ENCODE assay signal across 8 cellular contexts in genomic region chr12:132429932-132430643, GRCh38. TPM values are rescaled to one million over a fixed set of nuclear protein-coding genes. Genes with fewer than 3 reads are reported as not detected.
A peak's percentile ranks its signal among the peaks of the same experiment; 100 is the strongest.
DNase-seq lines count a peak whose midpoint lies in the region; ATAC-seq and TF ChIP-seq lines count a peak whose summit lies in the region.

No MANE protein-coding gene starts in this region.

- no peak overlapping the region for H3K9ac ChIP-seq in HUES6 (ENCODE audit: low read length)

- DNase-seq in Right ventricle myocardium superior (no peak), Right ventricle myocardium inferior (ENCODE audit: missing footprints) (no peak), NOMO-1 (lab: John Stamatoyannopoulos, UW; ENCODE audit: unreplicated experiment in 2 of 2) (peak; percentile 76 to 84), left colon (peak; percentile 89 to 91), stomach (peak; percentile 63), endothelial cell (ENCODE audit: low spot score) (no peak)
- DNase-seq in activated T-cell treated with anti-CD3 and anti-CD28 coated beads, Interleukin-2, amount 50 U/mL, for 72 hours, result peak; percentile 55

- intact Hi-C loops in Right ventricle myocardium superior (cut with DNase I), result no loop called here
- intact Hi-C loops in Right ventricle myocardium inferior (cut with DNase I), result no loop called here
- intact Hi-C loops in left colon (cut with DNase I, micrococcal nuclease), result no loop called here
- intact Hi-C loops in stomach (cut with DNase I; ENCODE audit: low total_unique reads), result no loop called here

- H3K27me3 ChIP-seq in HUES6 (ENCODE audit: control insufficient read depth, insufficient read depth, low read length) (peaks cover 96% of the 10 kb centered on the region), stomach (peaks cover 0 to 100% (median 20%) of the 10 kb centered on the region in 3 donors)

- peaks cover 13% of the 10 kb centered on the region for H3K9me3 ChIP-seq in HUES6 (ENCODE audit: control insufficient read depth, insufficient read depth, low read depth, low read length)
- H3K9me3 ChIP-seq in stomach, result no peaks in the 10 kb centered on the region

- H3K4me3 Mint-ChIP-seq in activated T-cell treated with anti-CD3 and anti-CD28 coated beads, Interleukin-2, amount 50 U/mL, for 72 hours, result peak overlapping the region; percentile 71 to 76
- H3K4me3 Mint-ChIP-seq in endothelial cell (ENCODE audit: unreplicated experiment), result no peak overlapping the region

- peak; percentile 60 for ATAC-seq in Right ventricle myocardium superior (ENCODE audit: poor library complexity)
- no peak for ATAC-seq in Right ventricle myocardium inferior
- peak; percentile 88 for ATAC-seq in activated T-cell treated with anti-CD3 and anti-CD28 coated beads, Interleukin-2, amount 50 U/mL, for 72 hours (replicated peaks in 1 of 2)
- ATAC-seq in left colon, result peak; percentile 85

- H3K4me3 ChIP-seq in HUES6 (ENCODE audit: low read depth, low read length), result peak overlapping the region; percentile 47; the same call in 1 of the 2 replicates
- H3K4me3 ChIP-seq in stomach, result peak overlapping the region in 1 of 4 donors; percentile 22

- no peaks in the 10 kb centered on the region for H3K36me3 ChIP-seq in HUES6 (ENCODE audit: control insufficient read depth, insufficient read depth, low read length)
- H3K36me3 ChIP-seq in stomach, result no peaks in the 10 kb centered on the region

- WGBS in stomach, 5 donors, result 12 to 18% (median 13%) methylated on average over 12 to 25 of the region's 25 CpGs

- no peak overlapping the region for H3K27ac Mint-ChIP-seq in activated T-cell treated with anti-CD3 and anti-CD28 coated beads, Interleukin-2, amount 50 U/mL, for 72 hours
- no peak overlapping the region for H3K27ac Mint-ChIP-seq in endothelial cell (ENCODE audit: unreplicated experiment)

- H3K4me1 ChIP-seq in HUES6 (ENCODE audit: control insufficient read depth, insufficient read depth, low read length) (peaks cover 32% of the 10 kb centered on the region), stomach (peaks cover 18 to 40% (median 37%) of the 10 kb centered on the region in 4 donors)

- no peak overlapping the region for H3K27ac ChIP-seq in HUES6 (ENCODE audit: low read depth, low read length)
- peak overlapping the region in 1 of 5 donors; percentile 23 for H3K27ac ChIP-seq in stomach

- H3K27me3 Mint-ChIP-seq in activated T-cell treated with anti-CD3 and anti-CD28 coated beads, Interleukin-2, amount 50 U/mL, for 72 hours (ENCODE audit: low read depth), result no peaks in the 10 kb centered on the region
- H3K27me3 Mint-ChIP-seq in endothelial cell (ENCODE audit: unreplicated experiment), result peaks cover 25% of the 10 kb centered on the region

- no peaks in the 10 kb centered on the region for H3K36me3 Mint-ChIP-seq in activated T-cell treated with anti-CD3 and anti-CD28 coated beads, Interleukin-2, amount 50 U/mL, for 72 hours (ENCODE audit: insufficient read depth in 2 of 2)
- peaks cover 20% of the 10 kb centered on the region for H3K36me3 Mint-ChIP-seq in endothelial cell (ENCODE audit: low read depth, unreplicated experiment)

- no peak for TF ChIP-seq POLR2A in stomach (IDR thresholded peaks at IDR 0.05)

- TF ChIP-seq CTCF in stomach (IDR thresholded peaks at IDR 0.05), result no peak
- TF ChIP-seq CTCF in endothelial cell (IDR thresholded peaks at IDR 0.05; ENCODE audit: unreplicated experiment), result no peak

- H3K9me3 Mint-ChIP-seq in activated T-cell treated with anti-CD3 and anti-CD28 coated beads, Interleukin-2, amount 50 U/mL, for 72 hours, result peaks cover 0 to 2% of the 10 kb centered on the region in 2 donors
- no peaks in the 10 kb centered on the region for H3K9me3 Mint-ChIP-seq in endothelial cell (ENCODE audit: unreplicated experiment)

- H3K4me1 Mint-ChIP-seq in activated T-cell treated with anti-CD3 and anti-CD28 coated beads, Interleukin-2, amount 50 U/mL, for 72 hours (ENCODE audit: low read depth), result peaks cover 16% of the 10 kb centered on the region
- H3K4me1 Mint-ChIP-seq in endothelial cell (ENCODE audit: unreplicated experiment), result peaks cover 14% of the 10 kb centered on the region

- TF ChIP-seq EP300 in stomach (IDR thresholded peaks at IDR 0.05), result no peak

RNA-seq across cellular contexts. Expression of gene FBRSL1, which starts 59.9 kb away (rescaled TPM):
- total RNA-seq in Right ventricle myocardium superior (58.6 TPM), Right ventricle myocardium inferior (51.9 TPM), left colon (10 to 100 TPM; 63.1 to 82.6 TPM), stomach (100 to 1,000 TPM in 1 of 5 donors, 10 to 100 TPM in 2, 1 to 10 TPM in 2; 5.3 to 110 (median 51.1) TPM), endothelial cell (ENCODE audit: unreplicated experiment) (38.4 TPM)
- 10 to 100 TPM; 37.0 to 42.7 TPM for total RNA-seq in activated T-cell treated with anti-CD3 and anti-CD28 coated beads, Interleukin-2, amount 50 U/mL, for 72 hours
- 10 to 100 TPM; 13.3 to 17.6 (median 13.7) TPM for polyA plus RNA-seq in stomach

Comparison
In these comparisons a context has a peak if more than half of its experiments do, and no peak if none do; other contexts are left out.
1. DNase-seq: peak in NOMO-1 (2 of 2), activated T-cell treated with anti-CD3 and anti-CD28 coated beads, Interleukin-2, amount 50 U/mL, for 72 hours (2 of 2), left colon (2 of 2) and stomach (single experiment); none in Right ventricle myocardium superior (single experiment), Right ventricle myocardium inferior (single experiment) and endothelial cell (single experiment).